11 cellular contexts compared by ENCODE assay signal in the genomic region with DNA sequence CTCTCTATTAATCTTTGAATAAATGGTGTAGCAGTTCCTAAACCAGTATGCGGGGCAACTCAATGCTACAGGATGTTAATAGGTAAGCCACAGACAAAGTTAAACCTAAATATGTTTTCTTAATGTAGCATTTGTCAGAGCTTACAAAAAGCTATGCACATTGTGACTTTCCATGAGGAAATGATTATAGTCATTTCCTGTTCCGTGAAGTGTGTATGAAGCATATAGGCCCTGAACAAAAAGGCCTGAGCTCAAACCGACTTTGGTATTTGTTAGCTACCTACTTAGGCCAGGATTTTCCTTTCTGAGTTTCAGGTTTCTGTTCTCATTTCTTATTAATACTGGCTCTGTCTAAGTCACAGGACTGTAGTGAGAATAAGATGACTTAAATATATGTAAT. TPM values are rescaled to one million over a fixed set of nuclear protein-coding genes. Genes with fewer than 3 reads are reported as not detected.
DNase-seq lines count a peak whose midpoint lies in the region; ATAC-seq and TF ChIP-seq lines count a peak whose summit lies in the region.
"Had no signal": no experiment of that assay in that cellular context is flagged by ENCODE, and none has a peak within 500 bp of the region (broad histone marks: within the 10 kb centered on the region; RNA-seq: fewer than 3 reads in every experiment).

No MANE protein-coding gene starts in this region.

- no peaks in the 10 kb centered on the region for H3K4me1 ChIP-seq in mucosa of descending colon (ENCODE audit: low read depth)

- no peak for TF ChIP-seq CTCF in mucosa of descending colon (IDR thresholded peaks at IDR 0.05)

- intact Hi-C loops in mucosa of descending colon (cut with DNase I, micrococcal nuclease) = no loop called here

- no peaks in the 10 kb centered on the region for H3K36me3 ChIP-seq in mucosa of descending colon (ENCODE audit: low read depth)

- no peak overlapping the region for H3K4me3 ChIP-seq in mucosa of descending colon
- H3K4me3 ChIP-seq: GM23338, hepatocyte had no signal

- peaks cover 9% of the 10 kb centered on the region for H3K9me3 ChIP-seq in mucosa of descending colon

- ATAC-seq in GM18870 (IDR thresholded peaks at IDR 0.05; ENCODE audit: unreplicated experiment) (peak; percentile 87), GM21786 (IDR thresholded peaks at IDR 0.05; ENCODE audit: unreplicated experiment) (peak; percentile 76), HG03575 (IDR thresholded peaks at IDR 0.05; ENCODE audit: extremely low read depth, insufficient number of reproducible peaks, low FRiP score, unreplicated experiment) (peak; percentile 71), mucosa of descending colon (peak; percentile 58)
- ATAC-seq: GM23338 had no signal

- DNase-seq in mucosa of descending colon (no peak), NCI-H2227 treated with DMSO at 0.1 percent for 48 hours (lab: John Stamatoyannopoulos, UW) (no peak), NCI-H2081 treated with DMSO at 0.1 percent for 48 hours (lab: John Stamatoyannopoulos, UW) (no peak), SK-N-DZ (ENCODE audit: low spot score) (no peak)
- no peak for DNase-seq in activated CD4-positive, CD25-positive, alpha-beta regulatory T cell treated with anti-CD3 and anti-CD28 coated beads, Interleukin-2, amount 50 U/mL, for 72 hours

RNA-seq across cellular contexts. Expression of gene ZNF80, which starts 14.2 kb away (rescaled TPM):
- under 1 TPM in 1 of 3 donors, not detected in 2; 0.19 TPM for total RNA-seq in mucosa of descending colon
- not detected in 2 replicates for polyA plus RNA-seq in SK-N-DZ (2014; cell fraction: cytosol; rRNA removed)
- polyA plus RNA-seq in SK-N-DZ (2014; cell fraction: nucleus; rRNA removed) = not detected in 2 replicates
- total RNA-seq: GM23338, hepatocyte had no signal
- polyA plus RNA-seq: GM23338, hepatocyte had no signal

RNA-seq across cellular contexts. Expression of gene DRD3, which starts 44.3 kb away (rescaled TPM):
- total RNA-seq in mucosa of descending colon = not detected
- polyA plus RNA-seq in SK-N-DZ (2014; cell fraction: cytosol; rRNA removed) = not detected in 2 replicates
- not detected in 2 replicates for polyA plus RNA-seq in SK-N-DZ (2014; cell fraction: nucleus; rRNA removed)
- total RNA-seq: hepatocyte had no signal
- polyA plus RNA-seq: adipose tissue, hepatocyte had no signal
